13 cellular contexts compared by ENCODE assay signal in genomic region chr18:6752200-6752873, GRCh38. TPM values are rescaled to one million over a fixed set of nuclear protein-coding genes. Genes with fewer than 3 reads are reported as not detected.
DNase-seq lines count a peak whose midpoint lies in the region; ATAC-seq, FAIRE-seq and TF ChIP-seq lines count a peak whose summit lies in the region.
"Had no signal": no experiment of that assay in that cellular context is flagged by ENCODE, and none has a peak within 500 bp of the region (broad histone marks: within the 10 kb centered on the region; RNA-seq: fewer than 3 reads in every experiment).

No MANE protein-coding gene starts in this region.

- DNase-seq in breast epithelium (ENCODE audit: low spot score in 2 of 2), result no peak
- DNase-seq in MCF 10A (ENCODE audit: unreplicated experiment), result no peak
- peak; percentile 5 for DNase-seq in fibroblast of gingiva (ENCODE audit: low read depth)
- DNase-seq in urothelium cell line (ENCODE audit: low spot score), result peak; percentile 55
- no peak for DNase-seq in foreskin keratinocyte
- DNase-seq in activated T-cell treated with anti-CD3 and anti-CD28 coated beads, Interleukin-2, amount 50 U/mL, for 24 hours, result no peak
- DNase-seq: activated CD8-positive, alpha-beta memory T cell treated with anti-CD3 and anti-CD28 coated beads, Interleukin-2, amount 50 U/mL, for 48 hours; NCI-H446 treated with DMSO at 0.1 percent for 48 hours; T-helper 1 cell had no signal

- H3K27me3 Mint-ChIP-seq in MCF 10A (ENCODE audit: insufficient read depth, unreplicated experiment) (no peaks in the 10 kb centered on the region), nephron (ENCODE audit: low read depth) (no peaks in the 10 kb centered on the region)
- H3K27me3 Mint-ChIP-seq in activated T-cell treated with anti-CD3 and anti-CD28 coated beads, Interleukin-2, amount 50 U/mL, for 24 hours, result no peaks in the 10 kb centered on the region
- H3K27me3 Mint-ChIP-seq: stimulated activated naive CD8-positive, alpha-beta T cell treated with anti-CD3 and anti-CD28 coated beads, Interleukin-15, Interleukin-2, amounts not matched to agents 100 ng/mL and 50 ng/mL, for 24 hours had no signal

- H3K4me1 ChIP-seq in breast epithelium (no peaks in the 10 kb centered on the region), foreskin keratinocyte (no peaks in the 10 kb centered on the region)

- peak overlapping the region in 2 of 3 donors; percentile 3 to 17 for H3K4me3 ChIP-seq in breast epithelium

- peak; percentile 74 for FAIRE-seq in urothelium cell line (lab: Jason Lieb, UNC)
- FAIRE-seq: A204.1 had no signal

- CTCF ChIA-PET in MCF 10A (lab: Yijun Ruan, JAX), result interaction anchor here (0.7 to 2.2 kb wide), 2 partner anchors 134 to 148 kb away, joined by 4 to 5 read pairs; no protein-coding TSS in a partner anchor

- H3K36me3 ChIP-seq in breast epithelium, result no peaks in the 10 kb centered on the region

- H3K4me1 Mint-ChIP-seq in MCF 10A (ENCODE audit: insufficient read depth, unreplicated experiment), result peaks cover 16% of the 10 kb centered on the region
- peaks cover 67% of the 10 kb centered on the region for H3K4me1 Mint-ChIP-seq in nephron
- H3K4me1 Mint-ChIP-seq in activated T-cell treated with anti-CD3 and anti-CD28 coated beads, Interleukin-2, amount 50 U/mL, for 24 hours (ENCODE audit: low read depth), result no peaks in the 10 kb centered on the region

- POLR2A ChIA-PET in MCF 10A (lab: Yijun Ruan, JAX), result interaction anchor here (0.6 to 0.7 kb wide), 3 partner anchors 30 to 1149 kb away, joined by 4 read pairs; no protein-coding TSS in a partner anchor

- H3K27me3 ChIP-seq in breast epithelium (no peaks in the 10 kb centered on the region), foreskin keratinocyte (peaks cover 9% of the 10 kb centered on the region)

- H3K4me3 Mint-ChIP-seq in MCF 10A (ENCODE audit: unreplicated experiment) (no peak overlapping the region), nephron (peak overlapping the region in 2 of 3 experiments; percentile 29 to 53)
- H3K4me3 Mint-ChIP-seq in activated T-cell treated with anti-CD3 and anti-CD28 coated beads, Interleukin-2, amount 50 U/mL, for 24 hours, result no peak overlapping the region
- H3K4me3 Mint-ChIP-seq: stimulated activated naive CD8-positive, alpha-beta T cell treated with anti-CD3 and anti-CD28 coated beads, Interleukin-15, Interleukin-2, amounts not matched to agents 100 ng/mL and 50 ng/mL, for 24 hours had no signal

- ATAC-seq in foreskin keratinocyte (no peak), HG02678 (IDR thresholded peaks at IDR 0.05; ENCODE audit: unreplicated experiment) (no peak)

- H3K27ac Mint-ChIP-seq in MCF 10A (ENCODE audit: low read depth, unreplicated experiment) (no peak overlapping the region), nephron (peak overlapping the region; percentile 90 to 93 (median 91))
- no peak overlapping the region for H3K27ac Mint-ChIP-seq in activated T-cell treated with anti-CD3 and anti-CD28 coated beads, Interleukin-2, amount 50 U/mL, for 24 hours
- H3K27ac Mint-ChIP-seq: stimulated activated naive CD8-positive, alpha-beta T cell treated with anti-CD3 and anti-CD28 coated beads, Interleukin-15, Interleukin-2, amounts not matched to agents 100 ng/mL and 50 ng/mL, for 24 hours had no signal

- H3K27ac ChIP-seq in breast epithelium (peak overlapping the region; percentile 59 to 60), foreskin keratinocyte (no peak overlapping the region)

- TF ChIP-seq CTCF in breast epithelium (IDR thresholded peaks at IDR 0.05) (no peak), MCF 10A (IDR thresholded peaks at IDR 0.05; ENCODE audit: unreplicated experiment) (no peak), nephron (IDR thresholded peaks at IDR 0.05; ENCODE audit: unreplicated experiment in 3 of 3) (no peak), foreskin keratinocyte (conservative IDR thresholded peaks at IDR 0.05) (no peak)

- H3K9me3 Mint-ChIP-seq in MCF 10A (ENCODE audit: unreplicated experiment) (no peaks in the 10 kb centered on the region), nephron (peaks cover 17% of the 10 kb centered on the region)
- H3K9me3 Mint-ChIP-seq in activated T-cell treated with anti-CD3 and anti-CD28 coated beads, Interleukin-2, amount 50 U/mL, for 24 hours, result peaks cover 9% of the 10 kb centered on the region

- no TSS peak for BruUV-seq in MCF 10A (replicated peaks; lab: Mats Ljungman, UMichigan)

- TF ChIP-seq POLR2A in breast epithelium (IDR thresholded peaks at IDR 0.05), result no peak

- H3K9me3 ChIP-seq in breast epithelium, result peaks cover 0 to 5% of the 10 kb centered on the region in 2 donors

- H3K36me3 Mint-ChIP-seq in MCF 10A (ENCODE audit: insufficient read depth, unreplicated experiment), result no peaks in the 10 kb centered on the region
- H3K36me3 Mint-ChIP-seq in nephron (ENCODE audit: low read depth), result peaks cover 48% of the 10 kb centered on the region
- no peaks in the 10 kb centered on the region for H3K36me3 Mint-ChIP-seq in activated T-cell treated with anti-CD3 and anti-CD28 coated beads, Interleukin-2, amount 50 U/mL, for 24 hours (ENCODE audit: low read depth)

- intact Hi-C loops in breast epithelium (cut with DNase I; ENCODE audit: low total_unique reads) (no loop called here), MCF 10A (cut with micrococcal nuclease) (no loop called here)

RNA-seq across cellular contexts. Expression of gene ARHGAP28, which starts 22.8 kb away (rescaled TPM):
- 10 to 100 TPM in 2 of 3 donors, 1 to 10 TPM in 1; 7.3 to 13.0 (median 10.8) TPM for total RNA-seq in breast epithelium
- total RNA-seq in MCF 10A (2022), result 1.9 and 3.0 TPM in 2 replicates
- total RNA-seq in foreskin keratinocyte, result 0.21 and 0.24 TPM in 2 replicates
- polyA plus RNA-seq in foreskin keratinocyte, result 0.03 and 0.06 TPM in 2 replicates

Comparison
In these comparisons a context has a peak if more than half of its experiments do, and no peak if none do; other contexts are left out.
1. DNase-seq: peak in fibroblast of gingiva (single experiment) and urothelium cell line (single experiment); none in breast epithelium (0 of 2), MCF 10A (single experiment), foreskin keratinocyte (0 of 2) and activated T-cell treated with anti-CD3 and anti-CD28 coated beads, Interleukin-2, amount 50 U/mL, for 24 hours (single experiment).
2. H3K27ac Mint-ChIP-seq: peak in nephron (3 of 3); none in MCF 10A (single experiment) and activated T-cell treated with anti-CD3 and anti-CD28 coated beads, Interleukin-2, amount 50 U/mL, for 24 hours (single experiment).
3. H3K4me3 Mint-ChIP-seq: peak in nephron (2 of 3); none in MCF 10A (single experiment) and activated T-cell treated with anti-CD3 and anti-CD28 coated beads, Interleukin-2, amount 50 U/mL, for 24 hours (single experiment).